Comparison of ENCODE assay signal across 35 cellular contexts in genomic region chr18:8272254-8272653, GRCh38.
"Had no signal": no experiment of that assay in that cellular context is flagged by ENCODE, and none has a peak within 500 bp of the region (broad histone marks: within the 10 kb centered on the region; RNA-seq: fewer than 3 reads in every experiment).

No MANE protein-coding gene starts in this region.

- H3K27me3 Mint-ChIP-seq: activated CD4-positive, alpha-beta memory T cell treated with anti-CD3 and anti-CD28 coated beads, Interleukin-2, amount 10 ng/mL, durations not matched to agents 7 days and 5 days; activated CD4-positive, alpha-beta T cell treated with anti-CD3 and anti-CD28 coated beads for 36 hours; activated CD8-positive, alpha-beta memory T cell treated with anti-CD3 and anti-CD28 coated beads, Interleukin-2, amount 10 ng/mL, durations not matched to agents 7 days and 5 days; activated naive CD8-positive, alpha-beta T cell treated with anti-CD3 and anti-CD28 coated beads for 36 hours; activated T-cell treated with anti-CD3 and anti-CD28 coated beads, Interleukin-2, amount 50 U/mL, for 24 hours; activated T-helper 17 cell treated with anti-CD3 and anti-CD28 coated beads, Interleukin-2, amount 50 U/mL, for 72 hours; T-cell; T-helper 17 cell had no signal

- H3K27ac ChIP-seq: adrenal gland, body of pancreas, brain microvascular endothelial cell, breast epithelium, WERI-Rb-1 had no signal

- H3K36me3 Mint-ChIP-seq: activated CD8-positive, alpha-beta memory T cell treated with anti-CD3 and anti-CD28 coated beads, Interleukin-2, amount 10 ng/mL, durations not matched to agents 7 days and 5 days; activated naive CD4-positive, alpha-beta T cell treated with anti-CD3 and anti-CD28 coated beads, Interleukin-2, amount 50 U/mL, for 72 hours; activated naive CD8-positive, alpha-beta T cell treated with anti-CD3 and anti-CD28 coated beads for 36 hours; T-cell; WTC11 had no signal

- H3K27me3 ChIP-seq: adrenal gland, body of pancreas, brain microvascular endothelial cell, breast epithelium had no signal

- H3K9me3 ChIP-seq: adrenal gland, body of pancreas, breast epithelium had no signal

- H3K36me3 ChIP-seq: adrenal gland, brain microvascular endothelial cell, breast epithelium, WERI-Rb-1 had no signal

- H3K4me3 ChIP-seq: adrenal gland, body of pancreas, breast epithelium had no signal

- H3K4me1 Mint-ChIP-seq: activated CD4-positive, alpha-beta memory T cell treated with anti-CD3 and anti-CD28 coated beads, Interleukin-2, amount 10 ng/mL, durations not matched to agents 7 days and 5 days; activated CD4-positive, alpha-beta T cell treated with anti-CD3 and anti-CD28 coated beads for 36 hours; activated CD4-positive, alpha-beta T cell treated with anti-CD3 and anti-CD28 coated beads, Interleukin-2, amount 10 ng/mL, durations not matched to agents 7 days and 5 days; activated CD8-positive, alpha-beta memory T cell treated with anti-CD3 and anti-CD28 coated beads, Interleukin-2, amount 10 ng/mL, durations not matched to agents 7 days and 5 days; activated naive CD8-positive, alpha-beta T cell treated with anti-CD3 and anti-CD28 coated beads for 36 hours; activated T-helper 17 cell treated with anti-CD3 and anti-CD28 coated beads, Interleukin-2, amount 50 U/mL, for 72 hours; T-cell; T-helper 17 cell; WTC11 had no signal

- ATAC-seq: activated CD4-positive, alpha-beta T cell treated with anti-CD3 and anti-CD28 coated beads for 36 hours; activated CD4-positive, CD25-positive, alpha-beta regulatory T cell treated with anti-CD3 and anti-CD28 coated beads, Interleukin-2, amount 50 U/mL, for 24 hours; activated CD8-positive, alpha-beta memory T cell treated with anti-CD3 and anti-CD28 coated beads, Interleukin-2, amount 10 ng/mL, durations not matched to agents 7 days and 5 days; activated CD8-positive, alpha-beta T cell treated with anti-CD3 and anti-CD28 coated beads, Interleukin-2, amount 10 ng/mL, durations not matched to agents 7 days and 5 days; activated naive CD4-positive, alpha-beta T cell treated with anti-CD3 and anti-CD28 coated beads, Interleukin-2, amount 50 U/mL, for 72 hours; activated T-cell treated with anti-CD3 and anti-CD28 coated beads, Interleukin-2, amount 50 U/mL, for 72 hours; activated T-helper 17 cell treated with anti-CD3 and anti-CD28 coated beads, Interleukin-2, amount 50 U/mL, for 72 hours; body of pancreas; T-cell; T-helper 17 cell; WTC11 had no signal

- FAIRE-seq: astrocyte had no signal

- H3K4me3 Mint-ChIP-seq: activated CD4-positive, alpha-beta memory T cell treated with anti-CD3 and anti-CD28 coated beads, Interleukin-2, amount 10 ng/mL, durations not matched to agents 7 days and 5 days; activated CD4-positive, alpha-beta T cell treated with anti-CD3 and anti-CD28 coated beads for 36 hours; activated CD4-positive, alpha-beta T cell treated with anti-CD3 and anti-CD28 coated beads, Interleukin-2, amount 10 ng/mL, durations not matched to agents 7 days and 5 days; activated CD8-positive, alpha-beta memory T cell treated with anti-CD3 and anti-CD28 coated beads, Interleukin-2, amount 10 ng/mL, durations not matched to agents 7 days and 5 days; activated CD8-positive, alpha-beta T cell treated with anti-CD3 and anti-CD28 coated beads, Interleukin-2, amount 10 ng/mL, durations not matched to agents 7 days and 5 days; activated naive CD4-positive, alpha-beta T cell treated with anti-CD3 and anti-CD28 coated beads for 36 hours; activated naive CD8-positive, alpha-beta T cell treated with anti-CD3 and anti-CD28 coated beads for 36 hours; activated T-cell treated with anti-CD3 and anti-CD28 coated beads, Interleukin-2, amount 50 U/mL, for 24 hours; activated T-cell treated with anti-CD3 and anti-CD28 coated beads, Interleukin-2, amount 50 U/mL, for 72 hours; activated T-helper 1 cell treated with anti-CD3 and anti-CD28 coated beads, Interleukin-12 subunit alpha, Interleukin-12 subunit beta, Interleukin-2, Interleukin-4 antibody, amounts not matched to agents 30 ng/mL and 10 ng/mL and 1 ng/mL, durations not matched to agents 14 hours and 24 hours and 36 hours; activated T-helper 17 cell treated with anti-CD3 and anti-CD28 coated beads, Interleukin-2, amount 50 U/mL, for 72 hours; T-cell; T-helper 17 cell; WTC11 had no signal

- H3K4me1 ChIP-seq: adrenal gland, body of pancreas, breast epithelium had no signal

- DNase-seq: activated CD4-positive, alpha-beta memory T cell treated with anti-CD3 and anti-CD28 coated beads, Interleukin-2, amount 10 ng/mL, durations not matched to agents 7 days and 5 days; activated CD4-positive, alpha-beta T cell treated with anti-CD3 and anti-CD28 coated beads for 1 hour; activated CD4-positive, alpha-beta T cell treated with anti-CD3 and anti-CD28 coated beads for 36 hours; activated CD4-positive, alpha-beta T cell treated with anti-CD3 and anti-CD28 coated beads for 48 hours; activated CD4-positive, alpha-beta T cell treated with anti-CD3 and anti-CD28 coated beads, Interleukin-2, amount 10 ng/mL, durations not matched to agents 7 days and 5 days; activated CD4-positive, alpha-beta T cell treated with anti-CD3 and anti-CD28 coated beads, Interleukin-2, amount 50 U/mL, for 48 hours; activated CD4-positive, CD25-positive, alpha-beta regulatory T cell; activated CD8-positive, alpha-beta memory T cell treated with anti-CD3 and anti-CD28 coated beads for 24 hours; activated CD8-positive, alpha-beta memory T cell treated with anti-CD3 and anti-CD28 coated beads, Interleukin-2, amount 10 ng/mL, durations not matched to agents 7 days and 5 days; activated CD8-positive, alpha-beta memory T cell treated with anti-CD3 and anti-CD28 coated beads, Interleukin-2, amount 50 U/mL, for 48 hours; activated CD8-positive, alpha-beta T cell treated with anti-CD3 and anti-CD28 coated beads, Interleukin-2, amount 10 ng/mL, durations not matched to agents 7 days and 5 days; activated effector memory CD4-positive, alpha-beta T cell treated with anti-CD3 and anti-CD28 coated beads, Interleukin-2, amount 50 U/mL, for 16 hours; activated gamma-delta T cell treated with Interleukin-2 at 50 U/mL for 16 hours; activated naive CD4-positive, alpha-beta T cell; activated naive CD4-positive, alpha-beta T cell treated with anti-CD3 and anti-CD28 coated beads for 36 hours; activated naive CD4-positive, alpha-beta T cell treated with anti-CD3 and anti-CD28 coated beads, Interleukin-2, amount 50 U/mL, for 16 hours; activated naive CD8-positive, alpha-beta T cell treated with anti-CD3 and anti-CD28 coated beads for 36 hours; activated T-cell treated with anti-CD3 and anti-CD28 coated beads, Interleukin-2, amount 50 U/mL, for 24 hours; activated T-cell treated with anti-CD3 and anti-CD28 coated beads, Interleukin-2, amount 50 U/mL, for 72 hours; adrenal gland; amniotic stem cell; aorta; body of pancreas; brain microvascular endothelial cell; central memory CD4-positive, alpha-beta T cell; T-cell; T-helper 17 cell; WERI-Rb-1 had no signal

- H3K9me3 Mint-ChIP-seq: activated CD4-positive, alpha-beta memory T cell treated with anti-CD3 and anti-CD28 coated beads, Interleukin-2, amount 10 ng/mL, durations not matched to agents 7 days and 5 days; activated CD4-positive, alpha-beta T cell treated with anti-CD3 and anti-CD28 coated beads, Interleukin-2, amount 10 ng/mL, durations not matched to agents 7 days and 5 days; activated naive CD4-positive, alpha-beta T cell treated with anti-CD3 and anti-CD28 coated beads for 36 hours; activated T-cell treated with anti-CD3 and anti-CD28 coated beads, Interleukin-2, amount 50 U/mL, for 24 hours; activated T-cell treated with anti-CD3 and anti-CD28 coated beads, Interleukin-2, amount 50 U/mL, for 72 hours; activated T-helper 1 cell treated with anti-CD3 and anti-CD28 coated beads, Interleukin-12 subunit alpha, Interleukin-12 subunit beta, Interleukin-2, Interleukin-4 antibody, amounts not matched to agents 30 ng/mL and 10 ng/mL and 1 ng/mL, durations not matched to agents 14 hours and 24 hours and 36 hours; activated T-helper 17 cell treated with anti-CD3 and anti-CD28 coated beads, Interleukin-2, amount 50 U/mL, for 72 hours had no signal
